Comparison of ENCODE assay signal across 21 cellular contexts in the genomic region with DNA sequence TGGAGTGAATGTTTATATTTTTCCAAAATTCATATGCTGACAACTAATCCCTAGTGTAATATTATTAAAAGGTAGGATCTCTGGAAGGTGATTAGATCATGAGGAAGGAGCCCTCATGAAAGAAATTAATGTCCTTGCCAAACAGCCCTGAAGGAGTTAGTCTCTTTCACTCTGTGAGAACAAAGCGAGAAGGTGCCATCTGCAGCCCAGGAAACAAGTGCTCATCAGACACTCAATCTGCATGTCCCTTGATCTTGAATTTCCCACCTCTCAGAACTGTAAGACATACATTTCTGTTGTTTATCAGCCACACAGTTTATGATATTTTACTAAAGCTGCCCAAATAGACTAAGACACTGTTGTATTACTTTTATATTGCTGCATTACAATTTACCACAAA.
"Had no signal": no experiment of that assay in that cellular context is flagged by ENCODE, and none has a peak within 500 bp of the region (broad histone marks: within the 10 kb centered on the region; RNA-seq: fewer than 3 reads in every experiment).

No MANE protein-coding gene starts in this region.

- H3K27me3 ChIP-seq: esophagus squamous epithelium, heart right ventricle, sigmoid colon, upper lobe of right lung had no signal

- FAIRE-seq: endothelial cell of umbilical vein had no signal

- H3K4me1 Mint-ChIP-seq: activated CD4-positive, alpha-beta memory T cell treated with anti-CD3 and anti-CD28 coated beads, Interleukin-2, amount 10 ng/mL, durations not matched to agents 7 days and 5 days; activated CD8-positive, alpha-beta memory T cell treated with anti-CD3 and anti-CD28 coated beads, Interleukin-2, amount 10 ng/mL, durations not matched to agents 7 days and 5 days; activated naive CD8-positive, alpha-beta T cell treated with anti-CD3 and anti-CD28 coated beads for 36 hours; activated T-helper 17 cell treated with anti-CD3 and anti-CD28 coated beads, Interleukin-2, amount 50 U/mL, for 72 hours; immature natural killer cell; stimulated activated memory B cell treated with anti-CD40 and anti-IgM and Interleukin-4, amounts not matched to agents 10 μg/mL and 1 μg/mL and 100 μg/mL, for 72 hours had no signal

- H3K9me3 ChIP-seq: esophagus squamous epithelium, sigmoid colon, thoracic aorta, upper lobe of right lung had no signal

- H3K36me3 ChIP-seq: esophagus squamous epithelium, heart right ventricle, sigmoid colon, thoracic aorta, upper lobe of right lung had no signal

- H3K27me3 Mint-ChIP-seq: activated CD4-positive, alpha-beta memory T cell treated with anti-CD3 and anti-CD28 coated beads, Interleukin-2, amount 10 ng/mL, durations not matched to agents 7 days and 5 days; activated CD8-positive, alpha-beta memory T cell treated with anti-CD3 and anti-CD28 coated beads, Interleukin-2, amount 10 ng/mL, durations not matched to agents 7 days and 5 days; activated naive CD8-positive, alpha-beta T cell treated with anti-CD3 and anti-CD28 coated beads for 36 hours; activated T-helper 17 cell treated with anti-CD3 and anti-CD28 coated beads, Interleukin-2, amount 50 U/mL, for 72 hours; stimulated activated memory B cell treated with anti-CD40 and anti-IgM and Interleukin-4, amounts not matched to agents 10 μg/mL and 1 μg/mL and 100 μg/mL, for 72 hours had no signal

- H3K4me3 ChIP-seq: esophagus squamous epithelium, heart right ventricle, sigmoid colon, thoracic aorta, upper lobe of right lung had no signal

- H3K4me1 ChIP-seq: esophagus squamous epithelium, heart right ventricle, sigmoid colon, upper lobe of right lung had no signal

- H3K27ac Mint-ChIP-seq: activated CD4-positive, alpha-beta memory T cell treated with anti-CD3 and anti-CD28 coated beads, Interleukin-2, amount 10 ng/mL, durations not matched to agents 7 days and 5 days; activated CD8-positive, alpha-beta memory T cell treated with anti-CD3 and anti-CD28 coated beads, Interleukin-2, amount 10 ng/mL, durations not matched to agents 7 days and 5 days; activated naive CD8-positive, alpha-beta T cell treated with anti-CD3 and anti-CD28 coated beads for 36 hours; activated T-helper 17 cell treated with anti-CD3 and anti-CD28 coated beads, Interleukin-2, amount 50 U/mL, for 72 hours; immature natural killer cell; stimulated activated memory B cell treated with anti-CD40 and anti-IgM and Interleukin-4, amounts not matched to agents 10 μg/mL and 1 μg/mL and 100 μg/mL, for 72 hours had no signal

- H3K27ac ChIP-seq: esophagus squamous epithelium, heart right ventricle, sigmoid colon, thoracic aorta, upper lobe of right lung, VCaP had no signal

- DNase-seq: activated CD4-positive, alpha-beta memory T cell treated with anti-CD3 and anti-CD28 coated beads, Interleukin-2, amount 10 ng/mL, durations not matched to agents 7 days and 5 days; activated CD8-positive, alpha-beta memory T cell treated with anti-CD3 and anti-CD28 coated beads, Interleukin-2, amount 10 ng/mL, durations not matched to agents 7 days and 5 days; activated naive CD4-positive, alpha-beta T cell; activated naive CD8-positive, alpha-beta T cell treated with anti-CD3 and anti-CD28 coated beads for 36 hours; activated T-cell treated with anti-CD3 and anti-CD28 coated beads, Interleukin-2, amount 50 U/mL, for 1 hour; amniotic stem cell; effector CD4-positive, alpha-beta T cell; esophagus squamous epithelium; heart right ventricle; immature natural killer cell; left ventricle myocardium superior; occipital lobe; posterior cingulate gyrus; sigmoid colon; stimulated activated CD4-positive, alpha-beta T cell treated with anti-CD3 and anti-CD28 coated beads, Interleukin-4, amount 100 ng/mL, for 4 hours; upper lobe of right lung had no signal

- H3K4me3 Mint-ChIP-seq: activated CD4-positive, alpha-beta memory T cell treated with anti-CD3 and anti-CD28 coated beads, Interleukin-2, amount 10 ng/mL, durations not matched to agents 7 days and 5 days; activated CD8-positive, alpha-beta memory T cell treated with anti-CD3 and anti-CD28 coated beads, Interleukin-2, amount 10 ng/mL, durations not matched to agents 7 days and 5 days; activated naive CD8-positive, alpha-beta T cell treated with anti-CD3 and anti-CD28 coated beads for 36 hours; activated T-helper 17 cell treated with anti-CD3 and anti-CD28 coated beads, Interleukin-2, amount 50 U/mL, for 72 hours; immature natural killer cell; stimulated activated memory B cell treated with anti-CD40 and anti-IgM and Interleukin-4, amounts not matched to agents 10 μg/mL and 1 μg/mL and 100 μg/mL, for 72 hours had no signal

- H3K36me3 Mint-ChIP-seq: activated CD8-positive, alpha-beta memory T cell treated with anti-CD3 and anti-CD28 coated beads, Interleukin-2, amount 10 ng/mL, durations not matched to agents 7 days and 5 days; activated naive CD8-positive, alpha-beta T cell treated with anti-CD3 and anti-CD28 coated beads for 36 hours; stimulated activated memory B cell treated with anti-CD40 and anti-IgM and Interleukin-4, amounts not matched to agents 10 μg/mL and 1 μg/mL and 100 μg/mL, for 72 hours had no signal
